ENCODE assay signal across 23 cellular contexts in the genomic region with DNA sequence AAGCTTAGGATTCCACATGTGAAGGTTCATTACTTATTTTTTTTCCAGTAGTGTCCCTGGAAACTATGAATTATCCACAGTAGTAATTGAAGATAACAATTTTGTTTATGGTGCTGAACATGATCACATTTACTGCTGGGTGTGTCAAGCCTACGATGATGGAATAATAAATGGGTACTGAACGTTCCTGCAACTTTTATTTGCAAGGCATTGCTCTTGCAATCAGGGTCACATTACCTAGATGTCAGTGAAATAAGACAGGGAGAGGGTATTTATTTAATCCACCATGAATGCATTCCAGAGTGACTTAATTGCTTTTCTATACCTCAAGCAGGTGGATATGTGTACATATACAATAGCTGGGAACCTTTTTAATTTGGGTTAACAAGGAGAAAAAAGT. TPM values are rescaled to one million over a fixed set of nuclear protein-coding genes. Genes with fewer than 3 reads are reported as not detected.
"Had no signal": no experiment of that assay in that cellular context is flagged by ENCODE, and none has a peak within 500 bp of the region (broad histone marks: within the 10 kb centered on the region; RNA-seq: fewer than 3 reads in every experiment).

No MANE protein-coding gene starts in this region.

- H3K27me3 ChIP-seq: ascending aorta, neural progenitor cell, stomach had no signal

- H3K9me3 ChIP-seq: ascending aorta, stomach, thoracic aorta had no signal

- H3K4me1 ChIP-seq: ascending aorta, neural progenitor cell, stomach had no signal

- ATAC-seq: activated naive CD8-positive, alpha-beta T cell treated with anti-CD3 and anti-CD28 coated beads, Interleukin-2, amount 50 U/mL, for 24 hours; stimulated activated effector memory CD8-positive, alpha-beta T cell treated with anti-CD3 and anti-CD28 coated beads, Interleukin-12 subunit alpha, Interleukin-12 subunit beta, amount 100 ng/mL, for 72 hours had no signal

- H3K4me3 ChIP-seq: ascending aorta, neural progenitor cell, stomach, thoracic aorta had no signal

- DNase-seq: activated CD4-positive, alpha-beta memory T cell treated with anti-CD3 and anti-CD28 coated beads, Interleukin-2, amount 10 ng/mL, durations not matched to agents 7 days and 5 days; activated CD4-positive, alpha-beta T cell treated with anti-CD3 and anti-CD28 coated beads for 48 hours; activated CD4-positive, CD25-positive, alpha-beta regulatory T cell; activated naive CD4-positive, alpha-beta T cell treated with anti-CD3 and anti-CD28 coated beads for 36 hours; activated naive CD8-positive, alpha-beta T cell treated with anti-CD3 and anti-CD28 coated beads, Interleukin-2, amount 50 U/mL, for 24 hours; activated T-cell treated with anti-CD3 and anti-CD28 coated beads, Interleukin-2, amount 50 U/mL, for 1 hour; cortex of kidney; erythroblast; foreskin melanocyte; head of caudate nucleus; left ventricle myocardium superior; naive B cell; right cardiac atrium; stimulated activated CD4-positive, alpha-beta T cell treated with anti-CD3 and anti-CD28 coated beads, Interleukin-4, amount 100 ng/mL, for 24 hours; stomach had no signal

- H3K27ac ChIP-seq: ascending aorta, neural progenitor cell, thoracic aorta had no signal

- H3K36me3 ChIP-seq: ascending aorta, neural progenitor cell, stomach, thoracic aorta had no signal

RNA-seq across cellular contexts. Expression of gene MLIP, which starts 27.0 kb away (rescaled TPM):
- total RNA-seq: activated CD4-positive, alpha-beta memory T cell treated with anti-CD3 and anti-CD28 coated beads, Interleukin-2, amount 10 ng/mL, durations not matched to agents 7 days and 5 days; activated naive CD4-positive, alpha-beta T cell treated with anti-CD3 and anti-CD28 coated beads for 36 hours; activated T-helper 2 cell treated with anti-CD3 and anti-CD28 coated beads, Interferon-gamma antibody, Interleukin-2, Interleukin-4, amounts not matched to agents 10 μg/mL and 5 μg/mL and 100 μg/mL, durations not matched to agents 14 hours and 24 hours and 36 hours; ascending aorta; kidney epithelial cell; mononuclear cell; progenitor cell of endocrine pancreas; stomach had no signal
